ENCODE assay signal across 22 cellular contexts in genomic region chr3:66544619-66545429, GRCh38. TPM values are rescaled to one million over a fixed set of nuclear protein-coding genes. Genes with fewer than 3 reads are reported as not detected.
DNase-seq lines count a peak whose midpoint lies in the region; ATAC-seq and TF ChIP-seq lines count a peak whose summit lies in the region.
"Had no signal": no experiment of that assay in that cellular context is flagged by ENCODE, and none has a peak within 500 bp of the region (broad histone marks: within the 10 kb centered on the region; RNA-seq: fewer than 3 reads in every experiment).

No MANE protein-coding gene starts in this region.

- H3K4me1 ChIP-seq in testis = no peaks in the 10 kb centered on the region
- H3K4me1 ChIP-seq: A549, BE2C, HAP-1 had no signal

- no peak for TF ChIP-seq POLR2A in testis (IDR thresholded peaks at IDR 0.05)

- no peak for ATAC-seq in GM21381 (IDR thresholded peaks at IDR 0.05; ENCODE audit: unreplicated experiment)
- ATAC-seq: A549, GM12878, GM23338 had no signal

- no peaks in the 10 kb centered on the region for H3K27me3 ChIP-seq in testis
- H3K27me3 ChIP-seq: BE2C; BLaER1 treated with 17β-estradiol and CSF1 and Interleukin-3, amounts not matched to agents 10 nM and 100 nM had no signal

- H3K9me3 ChIP-seq in testis = no peaks in the 10 kb centered on the region
- H3K9me3 ChIP-seq: A549, BE2C, HAP-1 had no signal

- no peak for TF ChIP-seq CTCF in testis (IDR thresholded peaks at IDR 0.05)

- 79 to 85% methylated on average over 9 to 43 of the region's 43 CpGs for WGBS in testis, 2 donors

- DNase-seq in activated effector memory CD4-positive, alpha-beta T cell treated with anti-CD3 and anti-CD28 coated beads, Interleukin-2, amount 50 U/mL, for 16 hours = peak; percentile 64
- DNase-seq in activated effector memory CD4-positive, alpha-beta T cell treated with Interleukin-2 at 50 U/mL for 16 hours = no peak
- peak; percentile 17 for DNase-seq in islet precursor cell
- DNase-seq in testis = no peak
- DNase-seq in H4 (ENCODE audit: low spot score) = no peak
- DNase-seq: 8988T; ACHN; AML-193; BE2C; CD4-positive, alpha-beta T cell; CD8-positive, alpha-beta memory T cell; DMS 273 treated with DMSO at 0.1 percent for 48 hours; DMS79; EL; GDM1; HFFc6 had no signal

- peak overlapping the region; percentile 16 to 45 for H3K4me3 ChIP-seq in testis
- H3K4me3 ChIP-seq: A549; BLaER1 treated with 17β-estradiol and CSF1 and Interleukin-3, amounts not matched to agents 10 nM and 100 nM; GM12878; GM23338; HAP-1 had no signal

- no peak overlapping the region for H3K27ac ChIP-seq in testis
- H3K27ac ChIP-seq: A549; BLaER1 treated with 17β-estradiol and CSF1 and Interleukin-3, amounts not matched to agents 10 nM and 100 nM had no signal

- intact Hi-C loops in testis (cut with DNase I; ENCODE audit: low total_unique reads) = no loop called here

- H3K36me3 ChIP-seq in testis (ENCODE audit: low read depth, missing control alignments) = no peaks in the 10 kb centered on the region
- H3K36me3 ChIP-seq: BE2C; BLaER1 treated with 17β-estradiol and CSF1 and Interleukin-3, amounts not matched to agents 10 nM and 100 nM; HAP-1 had no signal

RNA-seq across cellular contexts. Expression of gene LRIG1, which starts 44.0 kb away (rescaled TPM):
- 100 to 1,000 TPM in 1 of 2 donors, 10 to 100 TPM in 1; 77.9 to 107 TPM for total RNA-seq in testis
- 62.7 TPM for polyA plus RNA-seq in testis (ENCODE audit: insufficient read depth, low read depth, low replicate concordance)
- 3.2 and 5.0 TPM in 2 replicates for total RNA-seq in H4 (2014; rRNA removed; shearing (Covaris generic))

Comparison
In these comparisons a context has a peak if more than half of its experiments do, and no peak if none do; other contexts are left out.
1. DNase-seq: peak in activated effector memory CD4-positive, alpha-beta T cell treated with anti-CD3 and anti-CD28 coated beads, Interleukin-2, amount 50 U/mL, for 16 hours (single experiment) and islet precursor cell (single experiment); none in activated effector memory CD4-positive, alpha-beta T cell treated with Interleukin-2 at 50 U/mL for 16 hours (single experiment), testis (single experiment) and H4 (single experiment).
2. RNA of gene LRIG1, which starts 44.0 kb away (total RNA-seq): 77.9 to 107 TPM in testis; 3.2 to 5.0 TPM in H4; every median in the first group is over 10 times any median in the second.